Comparison of ENCODE assay signal across 16 cellular contexts in the genomic region with DNA sequence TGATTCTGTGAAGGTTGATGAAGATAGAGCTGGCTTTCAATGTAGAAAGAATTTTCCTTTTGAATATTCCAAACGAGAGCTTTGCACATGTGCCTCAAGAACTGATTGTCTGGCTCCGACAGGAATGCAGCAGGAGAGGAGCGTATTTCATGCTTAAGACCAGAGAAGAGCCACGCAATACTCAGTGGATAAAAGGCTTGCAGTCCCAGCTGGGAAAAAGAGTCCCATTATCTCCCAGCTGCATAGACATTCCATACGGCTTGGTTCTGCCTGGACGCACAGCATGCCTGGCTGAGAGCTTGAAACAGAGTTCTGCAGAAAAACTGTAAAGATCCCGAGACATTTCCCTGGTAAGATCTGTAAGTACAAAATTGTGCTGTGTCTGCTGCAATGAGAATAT. TPM values are rescaled to one million over a fixed set of nuclear protein-coding genes. Genes with fewer than 3 reads are reported as not detected.
DNase-seq lines count a peak whose midpoint lies in the region; ATAC-seq and TF ChIP-seq lines count a peak whose summit lies in the region.
"Had no signal": no experiment of that assay in that cellular context is flagged by ENCODE, and none has a peak within 500 bp of the region (broad histone marks: within the 10 kb centered on the region; RNA-seq: fewer than 3 reads in every experiment).

A gene (plus strand): TSS at position 254 of the 400 bp plus-strand sequence. CDS start 54,985 bp downstream, outside the sequence.

- H3K27me3 Mint-ChIP-seq in CD4-positive, alpha-beta T cell: no peaks in the 10 kb centered on the region
- H3K27me3 Mint-ChIP-seq: activated CD4-positive, alpha-beta memory T cell treated with anti-CD3 and anti-CD28 coated beads for 36 hours; central memory CD8-positive, alpha-beta T cell; stimulated activated naive CD8-positive, alpha-beta T cell treated with anti-CD3 and anti-CD28 coated beads, Interleukin-15, amount 100 ng/mL, for 72 hours had no signal

- H3K4me1 ChIP-seq in SJCRH30 (peaks cover 3% of the 10 kb centered on the region), colonic mucosa (no peaks in the 10 kb centered on the region)

- H3K27ac ChIP-seq in SJCRH30 (peak within 1 kb of the TSS; percentile 10; the same call in 1 of the 2 replicates), colonic mucosa (no peak within 1 kb of the TSS)
- H3K27ac ChIP-seq in CD4-positive, alpha-beta T cell (ENCODE audit: low read depth, low read length): no peak within 1 kb of the TSS
- H3K27ac ChIP-seq: KMS-11 had no signal

- H3K9me3 Mint-ChIP-seq in CD4-positive, alpha-beta T cell: peaks cover 3% of the 10 kb centered on the region

- H3K36me3 Mint-ChIP-seq in CD4-positive, alpha-beta T cell (ENCODE audit: low read depth): no peaks in the 10 kb centered on the region
- H3K36me3 Mint-ChIP-seq: activated CD4-positive, alpha-beta memory T cell treated with anti-CD3 and anti-CD28 coated beads for 36 hours had no signal

- DNase-seq in D341Med (ENCODE audit: low spot score) (peak; percentile 37), SJCRH30 (peak; percentile 7 to 39), globus pallidus (ENCODE audit: low spot score) (peak; percentile 20), occipital lobe (lab: John Stamatoyannopoulos, UW) (peak; percentile 14), colonic mucosa (no peak), GM03348 (ENCODE audit: low spot score) (no peak), HPDE6-E6E7 (ENCODE audit: extremely low spot score) (no peak)
- no peak for DNase-seq in CD4-positive, alpha-beta T cell
- DNase-seq: activated CD4-positive, alpha-beta memory T cell treated with anti-CD3 and anti-CD28 coated beads for 36 hours; NCI-H2107; stimulated activated CD4-positive, alpha-beta T cell treated with anti-CD3 and anti-CD28 coated beads, Interleukin-4, amount 100 ng/mL, for 4 hours; stimulated activated naive CD8-positive, alpha-beta T cell treated with anti-CD3 and anti-CD28 coated beads, Interleukin-15, amount 100 ng/mL, for 72 hours had no signal

- TF ChIP-seq CTCF in colonic mucosa (IDR thresholded peaks at IDR 0.05): no peak
- no peak for TF ChIP-seq CTCF in CD4-positive, alpha-beta T cell (IDR thresholded peaks at IDR 0.05)

- no peaks in the 10 kb centered on the region for H3K9me3 ChIP-seq in SJCRH30 (replicated peaks)
- H3K9me3 ChIP-seq in colonic mucosa: no peaks in the 10 kb centered on the region
- H3K9me3 ChIP-seq in CD4-positive, alpha-beta T cell (ENCODE audit: control insufficient read depth, low read length): no peaks in the 10 kb centered on the region

- no peaks in the 10 kb centered on the region for H3K36me3 ChIP-seq in SJCRH30
- H3K36me3 ChIP-seq in colonic mucosa: no peaks in the 10 kb centered on the region

- H3K4me3 ChIP-seq in SJCRH30 (peak within 1 kb of the TSS; percentile 46), colonic mucosa (no peak within 1 kb of the TSS)

- no peaks in the 10 kb centered on the region for H3K4me1 Mint-ChIP-seq in CD4-positive, alpha-beta T cell (ENCODE audit: low read depth)
- H3K4me1 Mint-ChIP-seq: central memory CD8-positive, alpha-beta T cell; stimulated activated naive CD8-positive, alpha-beta T cell treated with anti-CD3 and anti-CD28 coated beads, Interleukin-15, amount 100 ng/mL, for 72 hours had no signal

- intact Hi-C loops in colonic mucosa (cut with DNase I): no loop called here
- intact Hi-C loops in CD4-positive, alpha-beta T cell (cut with DNase I, micrococcal nuclease): no loop called here

- H3K27me3 ChIP-seq in SJCRH30 (no peaks in the 10 kb centered on the region), colonic mucosa (no peaks in the 10 kb centered on the region)
- no peaks in the 10 kb centered on the region for H3K27me3 ChIP-seq in CD4-positive, alpha-beta T cell (ENCODE audit: control insufficient read depth, insufficient read depth, low read length)

- CTCF ChIA-PET in CD4-positive, alpha-beta T cell (lab: Charles Lee): no interaction called here

- H3K9ac ChIP-seq in colonic mucosa (ENCODE audit: low read depth in 2 of 2, low read length in 2 of 2): no peak within 1 kb of the TSS
- H3K9ac ChIP-seq: KMS-11 had no signal

- POLR2A ChIA-PET in CD4-positive, alpha-beta T cell (lab: Charles Lee): no interaction called here

- ATAC-seq in CD4-positive, alpha-beta T cell (ENCODE audit: poor library complexity): no peak
- ATAC-seq: stimulated activated naive CD8-positive, alpha-beta T cell treated with anti-CD3 and anti-CD28 coated beads, Interleukin-15, amount 100 ng/mL, for 72 hours had no signal

- H3K27ac Mint-ChIP-seq in CD4-positive, alpha-beta T cell: no peak within 1 kb of the TSS
- H3K27ac Mint-ChIP-seq: activated CD4-positive, alpha-beta memory T cell treated with anti-CD3 and anti-CD28 coated beads for 36 hours; stimulated activated naive CD8-positive, alpha-beta T cell treated with anti-CD3 and anti-CD28 coated beads, Interleukin-15, amount 100 ng/mL, for 72 hours had no signal

- H3K4me3 Mint-ChIP-seq in CD4-positive, alpha-beta T cell: no peak within 1 kb of the TSS
- H3K4me3 Mint-ChIP-seq: activated CD4-positive, alpha-beta memory T cell treated with anti-CD3 and anti-CD28 coated beads for 36 hours; central memory CD8-positive, alpha-beta T cell; stimulated activated naive CD8-positive, alpha-beta T cell treated with anti-CD3 and anti-CD28 coated beads, Interleukin-15, amount 100 ng/mL, for 72 hours had no signal

RNA-seq across cellular contexts. Expression of the gene that starts here (rescaled TPM):
- total RNA-seq in SJCRH30 (2014; rRNA removed; shearing (Covaris generic)): 0.73 and 1.1 TPM in 2 replicates
- total RNA-seq in occipital lobe (4.7 TPM), colonic mucosa (under 1 TPM in 1 of 2 donors, not detected in 1; 0.11 TPM)
- not detected for total RNA-seq in CD4-positive, alpha-beta T cell
- total RNA-seq: activated CD4-positive, alpha-beta memory T cell treated with anti-CD3 and anti-CD28 coated beads for 36 hours; osteoblast; T-helper 2 cell treated with Interferon-gamma antibody and Interleukin-4, amounts not matched to agents 100 ng/mL and 5 ng/mL, for 36 hours had no signal

Comparison
In these comparisons a context has a peak if more than half of its experiments do, and no peak if none do; other contexts are left out.
1. DNase-seq: peak in D341Med (single experiment), SJCRH30 (2 of 2), globus pallidus (single experiment) and occipital lobe (single experiment); none in colonic mucosa (single experiment), GM03348 (single experiment), HPDE6-E6E7 (single experiment) and CD4-positive, alpha-beta T cell (0 of 10).